1 cellular context compared by ENCODE assay signal in the genomic region with DNA sequence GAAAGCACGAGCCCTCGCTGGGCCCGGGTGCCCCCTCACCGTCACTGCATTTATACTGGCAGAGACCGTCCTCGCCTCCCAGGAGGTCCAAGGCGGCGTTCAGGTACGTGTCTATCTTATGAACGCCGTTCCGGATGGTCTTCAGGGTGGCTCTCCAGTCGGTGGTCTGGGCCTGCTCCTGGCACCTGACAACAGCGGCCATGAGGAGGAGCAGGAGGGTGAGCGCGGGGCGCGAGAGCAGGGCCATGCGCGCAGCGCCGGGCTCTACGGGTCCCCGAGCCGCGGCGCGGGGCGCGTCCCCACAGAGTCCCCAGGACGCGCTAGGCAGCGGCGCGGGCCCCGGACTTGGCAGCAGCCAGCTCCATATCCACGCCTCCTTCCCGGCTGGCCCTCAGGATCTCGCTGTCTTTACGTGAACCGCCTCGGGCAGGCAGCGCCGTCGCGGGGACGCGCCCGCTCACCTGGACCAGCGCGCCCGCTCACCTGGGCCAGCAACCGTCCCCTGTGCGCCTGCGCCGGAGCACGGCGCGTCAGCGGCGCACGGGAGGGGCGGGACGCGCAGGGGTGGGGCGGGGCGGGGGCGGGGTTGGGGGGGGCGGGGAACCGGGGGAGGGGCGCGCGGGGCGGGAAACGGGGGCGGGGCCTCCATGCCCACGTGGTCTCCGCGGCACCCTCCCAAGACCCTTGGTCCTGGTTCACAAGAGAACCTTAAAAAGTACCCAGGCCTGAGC.
TF ChIP-seq lines count a peak whose summit lies in the region.

A gene (minus strand): TSS at position 508 of the 731 bp plus-strand sequence. CDS start 261 bp downstream, at position 247.

TF ChIP-seq in HepG2, 621 proteins besides CTCF, POLR2A, EP300 and RAD21 (continued from another document and continues in another):
- TF ChIP-seq, protein P1, sequence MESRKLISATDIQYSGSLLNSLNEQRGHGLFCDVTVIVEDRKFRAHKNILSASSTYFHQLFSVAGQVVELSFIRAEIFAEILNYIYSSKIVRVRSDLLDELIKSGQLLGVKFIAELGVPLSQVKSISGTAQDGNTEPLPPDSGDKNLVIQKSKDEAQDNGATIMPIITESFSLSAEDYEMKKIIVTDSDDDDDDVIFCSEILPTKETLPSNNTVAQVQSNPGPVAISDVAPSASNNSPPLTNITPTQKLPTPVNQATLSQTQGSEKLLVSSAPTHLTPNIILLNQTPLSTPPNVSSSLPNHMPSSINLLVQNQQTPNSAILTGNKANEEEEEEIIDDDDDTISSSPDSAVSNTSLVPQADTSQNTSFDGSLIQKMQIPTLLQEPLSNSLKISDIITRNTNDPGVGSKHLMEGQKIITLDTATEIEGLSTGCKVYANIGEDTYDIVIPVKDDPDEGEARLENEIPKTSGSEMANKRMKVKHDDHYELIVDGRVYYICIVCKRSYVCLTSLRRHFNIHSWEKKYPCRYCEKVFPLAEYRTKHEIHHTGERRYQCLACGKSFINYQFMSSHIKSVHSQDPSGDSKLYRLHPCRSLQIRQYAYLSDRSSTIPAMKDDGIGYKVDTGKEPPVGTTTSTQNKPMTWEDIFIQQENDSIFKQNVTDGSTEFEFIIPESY (CRISPR knock-in tag; IDR thresholded peaks at IDR 0.05): no peak
- TF ChIP-seq ZNF557 (CRISPR knock-in tag; IDR thresholded peaks at IDR 0.05): no peak
- TF ChIP-seq RELA (CRISPR knock-in tag; IDR thresholded peaks at IDR 0.05): no peak
- TF ChIP-seq EEA1 (CRISPR knock-in tag; IDR thresholded peaks at IDR 0.05; ENCODE audit: borderline replicate concordance): peak; percentile 41; the same call in 1 of the 2 replicates
- no peak for TF ChIP-seq GABPA (IDR thresholded peaks at IDR 0.05; ENCODE audit: low read depth, low read length)
- no peak for TF ChIP-seq GABPA (CRISPR knock-in tag; IDR thresholded peaks at IDR 0.05; ENCODE audit: low read depth)
- TF ChIP-seq BHLHE40 (IDR thresholded peaks at IDR 0.05; ENCODE audit: low read length): no peak
- TF ChIP-seq MYNN (CRISPR knock-in tag; IDR thresholded peaks at IDR 0.05; ENCODE audit: low read depth): peak; percentile 50; the same call in 1 of the 2 replicates
- TF ChIP-seq ZNF510 (CRISPR knock-in tag; IDR thresholded peaks at IDR 0.05; ENCODE audit: low read depth): no peak
- no peak for TF ChIP-seq PRPF4 (IDR thresholded peaks at IDR 0.05; ENCODE audit: low read depth, low read length, poor library complexity, severe bottlenecking)
- TF ChIP-seq ZNF441 (CRISPR knock-in tag; IDR thresholded peaks at IDR 0.05; ENCODE audit: borderline replicate concordance): no peak
- TF ChIP-seq CCAR2 (optimal IDR thresholded peaks at IDR 0.05; ENCODE audit: low read depth, low read length): no peak
- TF ChIP-seq PAF1 (CRISPR knock-in tag; IDR thresholded peaks at IDR 0.05): no peak
- peak; percentile 76 for TF ChIP-seq RBFOX2 (IDR thresholded peaks at IDR 0.05; ENCODE audit: low read depth, low read length)
- TF ChIP-seq, protein P2, sequence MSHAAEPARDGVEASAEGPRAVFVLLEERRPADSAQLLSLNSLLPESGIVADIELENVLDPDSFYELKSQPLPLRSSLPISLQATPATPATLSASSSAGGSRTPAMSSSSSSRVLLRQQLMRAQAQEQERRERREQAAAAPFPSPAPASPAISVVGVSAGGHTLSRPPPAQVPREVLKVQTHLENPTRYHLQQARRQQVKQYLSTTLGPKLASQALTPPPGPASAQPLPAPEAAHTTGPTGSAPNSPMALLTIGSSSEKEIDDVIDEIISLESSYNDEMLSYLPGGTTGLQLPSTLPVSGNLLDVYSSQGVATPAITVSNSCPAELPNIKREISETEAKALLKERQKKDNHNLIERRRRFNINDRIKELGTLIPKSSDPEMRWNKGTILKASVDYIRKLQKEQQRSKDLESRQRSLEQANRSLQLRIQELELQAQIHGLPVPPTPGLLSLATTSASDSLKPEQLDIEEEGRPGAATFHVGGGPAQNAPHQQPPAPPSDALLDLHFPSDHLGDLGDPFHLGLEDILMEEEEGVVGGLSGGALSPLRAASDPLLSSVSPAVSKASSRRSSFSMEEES (CRISPR knock-in tag; IDR thresholded peaks at IDR 0.05): no peak
- no peak for TF ChIP-seq PCBP2 (optimal IDR thresholded peaks at IDR 0.05; ENCODE audit: low read depth, low read length, poor library complexity, severe bottlenecking)
- TF ChIP-seq PPARG (CRISPR knock-in tag; conservative IDR thresholded peaks at IDR 0.05): no peak
- TF ChIP-seq ZSCAN9 (CRISPR knock-in tag; IDR thresholded peaks at IDR 0.05; ENCODE audit: borderline replicate concordance): no peak; the same call in 1 of the 2 replicates
- no peak for TF ChIP-seq HNRNPL (IDR thresholded peaks at IDR 0.05; ENCODE audit: low read depth, low read length)
- TF ChIP-seq NFKBIZ (CRISPR knock-in tag; IDR thresholded peaks at IDR 0.05): no peak
- no peak for TF ChIP-seq ZNF138 (CRISPR knock-in tag; IDR thresholded peaks at IDR 0.05; ENCODE audit: low read depth)
- no peak for TF ChIP-seq CC2D1A (CRISPR knock-in tag; IDR thresholded peaks at IDR 0.05)
- TF ChIP-seq MXI1 (IDR thresholded peaks at IDR 0.05; ENCODE audit: borderline replicate concordance, low read depth, low read length): no peak
- TF ChIP-seq, protein P3, sequence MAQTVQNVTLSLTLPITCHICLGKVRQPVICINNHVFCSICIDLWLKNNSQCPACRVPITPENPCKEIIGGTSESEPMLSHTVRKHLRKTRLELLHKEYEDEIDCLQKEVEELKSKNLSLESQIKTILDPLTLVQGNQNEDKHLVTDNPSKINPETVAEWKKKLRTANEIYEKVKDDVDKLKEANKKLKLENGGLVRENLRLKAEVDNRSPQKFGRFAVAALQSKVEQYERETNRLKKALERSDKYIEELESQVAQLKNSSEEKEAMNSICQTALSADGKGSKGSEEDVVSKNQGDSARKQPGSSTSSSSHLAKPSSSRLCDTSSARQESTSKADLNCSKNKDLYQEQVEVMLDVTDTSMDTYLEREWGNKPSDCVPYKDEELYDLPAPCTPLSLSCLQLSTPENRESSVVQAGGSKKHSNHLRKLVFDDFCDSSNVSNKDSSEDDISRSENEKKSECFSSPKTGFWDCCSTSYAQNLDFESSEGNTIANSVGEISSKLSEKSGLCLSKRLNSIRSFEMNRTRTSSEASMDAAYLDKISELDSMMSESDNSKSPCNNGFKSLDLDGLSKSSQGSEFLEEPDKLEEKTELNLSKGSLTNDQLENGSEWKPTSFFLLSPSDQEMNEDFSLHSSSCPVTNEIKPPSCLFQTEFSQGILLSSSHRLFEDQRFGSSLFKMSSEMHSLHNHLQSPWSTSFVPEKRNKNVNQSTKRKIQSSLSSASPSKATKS (CRISPR knock-in tag; IDR thresholded peaks at IDR 0.05): no peak
- TF ChIP-seq GFI1 (CRISPR knock-in tag; IDR thresholded peaks at IDR 0.05; ENCODE audit: borderline replicate concordance): no peak
- TF ChIP-seq, protein P4, sequence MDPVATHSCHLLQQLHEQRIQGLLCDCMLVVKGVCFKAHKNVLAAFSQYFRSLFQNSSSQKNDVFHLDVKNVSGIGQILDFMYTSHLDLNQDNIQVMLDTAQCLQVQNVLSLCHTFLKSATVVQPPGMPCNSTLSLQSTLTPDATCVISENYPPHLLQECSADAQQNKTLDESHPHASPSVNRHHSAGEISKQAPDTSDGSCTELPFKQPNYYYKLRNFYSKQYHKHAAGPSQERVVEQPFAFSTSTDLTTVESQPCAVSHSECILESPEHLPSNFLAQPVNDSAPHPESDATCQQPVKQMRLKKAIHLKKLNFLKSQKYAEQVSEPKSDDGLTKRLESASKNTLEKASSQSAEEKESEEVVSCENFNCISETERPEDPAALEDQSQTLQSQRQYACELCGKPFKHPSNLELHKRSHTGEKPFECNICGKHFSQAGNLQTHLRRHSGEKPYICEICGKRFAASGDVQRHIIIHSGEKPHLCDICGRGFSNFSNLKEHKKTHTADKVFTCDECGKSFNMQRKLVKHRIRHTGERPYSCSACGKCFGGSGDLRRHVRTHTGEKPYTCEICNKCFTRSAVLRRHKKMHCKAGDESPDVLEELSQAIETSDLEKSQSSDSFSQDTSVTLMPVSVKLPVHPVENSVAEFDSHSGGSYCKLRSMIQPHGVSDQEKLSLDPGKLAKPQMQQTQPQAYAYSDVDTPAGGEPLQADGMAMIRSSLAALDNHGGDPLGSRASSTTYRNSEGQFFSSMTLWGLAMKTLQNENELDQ (CRISPR knock-in tag; IDR thresholded peaks at IDR 0.05; ENCODE audit: borderline replicate concordance): no peak
- TF ChIP-seq, protein P5, sequence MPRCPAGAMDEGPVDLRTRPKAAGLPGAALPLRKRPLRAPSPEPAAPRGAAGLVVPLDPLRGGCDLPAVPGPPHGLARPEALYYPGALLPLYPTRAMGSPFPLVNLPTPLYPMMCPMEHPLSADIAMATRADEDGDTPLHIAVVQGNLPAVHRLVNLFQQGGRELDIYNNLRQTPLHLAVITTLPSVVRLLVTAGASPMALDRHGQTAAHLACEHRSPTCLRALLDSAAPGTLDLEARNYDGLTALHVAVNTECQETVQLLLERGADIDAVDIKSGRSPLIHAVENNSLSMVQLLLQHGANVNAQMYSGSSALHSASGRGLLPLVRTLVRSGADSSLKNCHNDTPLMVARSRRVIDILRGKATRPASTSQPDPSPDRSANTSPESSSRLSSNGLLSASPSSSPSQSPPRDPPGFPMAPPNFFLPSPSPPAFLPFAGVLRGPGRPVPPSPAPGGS (CRISPR knock-in tag; IDR thresholded peaks at IDR 0.05): no peak; the same call in 1 of the 2 replicates
- TF ChIP-seq HDAC1 (CRISPR knock-in tag; IDR thresholded peaks at IDR 0.05): peak; percentile 77
- no peak for TF ChIP-seq RORA (CRISPR knock-in tag; IDR thresholded peaks at IDR 0.05)
- peak; percentile 47; the same call in 1 of the 2 replicates for TF ChIP-seq SNAPC2 (CRISPR knock-in tag; IDR thresholded peaks at IDR 0.05)
- TF ChIP-seq ARID2 (CRISPR knock-in tag; IDR thresholded peaks at IDR 0.05; ENCODE audit: borderline replicate concordance): peak; percentile 71; the same call in 1 of the 2 replicates
- 0 out of 2 replicates have a peak, but pooled peaks have one; percentile 60 for TF ChIP-seq ZFYVE20 (CRISPR knock-in tag; IDR thresholded peaks at IDR 0.05; ENCODE audit: borderline replicate concordance, low read depth)
- TF ChIP-seq ZNF607 (CRISPR knock-in tag; IDR thresholded peaks at IDR 0.05; ENCODE audit: borderline replicate concordance): peak; percentile 89
- peak; percentile 55; the same call in 1 of the 2 replicates for TF ChIP-seq TAF1 (CRISPR knock-in tag; IDR thresholded peaks at IDR 0.05)
- no peak for TF ChIP-seq SIX4 (CRISPR knock-in tag; IDR thresholded peaks at IDR 0.05)
- TF ChIP-seq, protein P6, sequence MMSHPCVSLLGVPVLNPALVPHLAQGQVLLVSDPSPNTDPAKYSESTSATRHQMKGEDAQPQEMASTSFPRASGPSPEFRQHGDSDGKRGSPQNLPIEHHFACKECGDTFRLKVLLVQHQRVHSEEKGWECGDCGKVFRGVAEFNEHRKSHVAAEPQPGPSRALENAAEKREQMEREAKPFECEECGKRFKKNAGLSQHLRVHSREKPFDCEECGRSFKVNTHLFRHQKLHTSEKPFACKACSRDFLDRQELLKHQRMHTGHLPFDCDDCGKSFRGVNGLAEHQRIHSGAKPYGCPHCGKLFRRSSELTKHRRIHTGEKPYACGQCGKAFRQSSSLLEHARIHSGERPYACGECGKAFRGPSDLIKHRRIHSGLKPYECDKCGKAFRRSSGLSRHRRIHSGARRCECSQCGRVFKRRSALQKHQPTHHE (CRISPR knock-in tag; IDR thresholded peaks at IDR 0.05; ENCODE audit: borderline replicate concordance): peak; percentile 70; the same call in 1 of the 2 replicates
- TF ChIP-seq ZNF652 (CRISPR knock-in tag; IDR thresholded peaks at IDR 0.05; ENCODE audit: borderline replicate concordance, low read depth): no peak
- peak; percentile 93 for TF ChIP-seq TOPORS (CRISPR knock-in tag; IDR thresholded peaks at IDR 0.05)
- TF ChIP-seq, protein P7, sequence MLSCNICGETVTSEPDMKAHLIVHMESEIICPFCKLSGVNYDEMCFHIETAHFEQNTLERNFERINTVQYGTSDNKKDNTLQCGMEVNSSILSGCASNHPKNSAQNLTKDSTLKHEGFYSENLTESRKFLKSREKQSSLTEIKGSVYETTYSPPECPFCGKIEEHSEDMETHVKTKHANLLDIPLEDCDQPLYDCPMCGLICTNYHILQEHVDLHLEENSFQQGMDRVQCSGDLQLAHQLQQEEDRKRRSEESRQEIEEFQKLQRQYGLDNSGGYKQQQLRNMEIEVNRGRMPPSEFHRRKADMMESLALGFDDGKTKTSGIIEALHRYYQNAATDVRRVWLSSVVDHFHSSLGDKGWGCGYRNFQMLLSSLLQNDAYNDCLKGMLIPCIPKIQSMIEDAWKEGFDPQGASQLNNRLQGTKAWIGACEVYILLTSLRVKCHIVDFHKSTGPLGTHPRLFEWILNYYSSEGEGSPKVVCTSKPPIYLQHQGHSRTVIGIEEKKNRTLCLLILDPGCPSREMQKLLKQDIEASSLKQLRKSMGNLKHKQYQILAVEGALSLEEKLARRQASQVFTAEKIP (CRISPR knock-in tag; IDR thresholded peaks at IDR 0.05; ENCODE audit: borderline replicate concordance): no peak
- TF ChIP-seq, protein P8, sequence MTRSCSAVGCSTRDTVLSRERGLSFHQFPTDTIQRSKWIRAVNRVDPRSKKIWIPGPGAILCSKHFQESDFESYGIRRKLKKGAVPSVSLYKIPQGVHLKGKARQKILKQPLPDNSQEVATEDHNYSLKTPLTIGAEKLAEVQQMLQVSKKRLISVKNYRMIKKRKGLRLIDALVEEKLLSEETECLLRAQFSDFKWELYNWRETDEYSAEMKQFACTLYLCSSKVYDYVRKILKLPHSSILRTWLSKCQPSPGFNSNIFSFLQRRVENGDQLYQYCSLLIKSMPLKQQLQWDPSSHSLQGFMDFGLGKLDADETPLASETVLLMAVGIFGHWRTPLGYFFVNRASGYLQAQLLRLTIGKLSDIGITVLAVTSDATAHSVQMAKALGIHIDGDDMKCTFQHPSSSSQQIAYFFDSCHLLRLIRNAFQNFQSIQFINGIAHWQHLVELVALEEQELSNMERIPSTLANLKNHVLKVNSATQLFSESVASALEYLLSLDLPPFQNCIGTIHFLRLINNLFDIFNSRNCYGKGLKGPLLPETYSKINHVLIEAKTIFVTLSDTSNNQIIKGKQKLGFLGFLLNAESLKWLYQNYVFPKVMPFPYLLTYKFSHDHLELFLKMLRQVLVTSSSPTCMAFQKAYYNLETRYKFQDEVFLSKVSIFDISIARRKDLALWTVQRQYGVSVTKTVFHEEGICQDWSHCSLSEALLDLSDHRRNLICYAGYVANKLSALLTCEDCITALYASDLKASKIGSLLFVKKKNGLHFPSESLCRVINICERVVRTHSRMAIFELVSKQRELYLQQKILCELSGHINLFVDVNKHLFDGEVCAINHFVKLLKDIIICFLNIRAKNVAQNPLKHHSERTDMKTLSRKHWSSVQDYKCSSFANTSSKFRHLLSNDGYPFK (CRISPR knock-in tag; IDR thresholded peaks at IDR 0.05; ENCODE audit: borderline replicate concordance): peak; percentile 18; the same call in 1 of the 2 replicates
- peak; percentile 85 for TF ChIP-seq AKAP8 (CRISPR knock-in tag; IDR thresholded peaks at IDR 0.05)
- TF ChIP-seq ATF1 (CRISPR knock-in tag; IDR thresholded peaks at IDR 0.05): no peak
- no peak for TF ChIP-seq ATM (IDR thresholded peaks at IDR 0.05; ENCODE audit: borderline replicate concordance)
- TF ChIP-seq SIN3A (IDR thresholded peaks at IDR 0.05; ENCODE audit: borderline replicate concordance, low read depth, low read length): no peak
- TF ChIP-seq NBN (conservative IDR thresholded peaks at IDR 0.05): no peak
- TF ChIP-seq ZSCAN21 (CRISPR knock-in tag; IDR thresholded peaks at IDR 0.05; ENCODE audit: borderline replicate concordance): peak; percentile 86
- no peak; the same call in 1 of the 2 replicates for TF ChIP-seq ETV5 (CRISPR knock-in tag; IDR thresholded peaks at IDR 0.05; ENCODE audit: borderline replicate concordance)
- no peak for TF ChIP-seq ZNF556 (CRISPR knock-in tag; IDR thresholded peaks at IDR 0.05; ENCODE audit: borderline replicate concordance)
